Comparison of ENCODE assay signal across 8 cellular contexts in the genomic region with DNA sequence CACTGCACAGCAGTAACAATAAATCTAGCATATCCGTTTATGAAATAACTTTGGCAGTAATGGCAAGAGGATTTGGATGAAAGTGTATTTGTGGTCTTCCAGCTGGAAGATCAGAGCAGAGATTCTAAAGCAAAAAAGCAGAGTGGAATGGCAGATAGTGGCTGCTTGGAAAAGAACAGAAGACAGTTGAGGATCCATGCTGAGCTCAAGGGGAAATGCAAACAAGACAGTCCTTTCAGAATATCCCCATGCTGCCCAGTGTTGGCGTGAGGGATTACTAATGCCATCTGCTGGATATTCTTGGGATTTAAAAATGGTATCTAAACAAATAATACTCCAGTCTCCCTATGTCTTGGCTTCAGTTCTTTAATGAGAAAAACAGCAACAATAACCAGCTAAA.
DNase-seq lines count a peak whose midpoint lies in the region; ATAC-seq lines count a peak whose summit lies in the region.

No MANE protein-coding gene starts in this region.

- no peak overlapping the region for H3K27ac Mint-ChIP-seq in activated CD4-positive, alpha-beta T cell treated with anti-CD3 and anti-CD28 coated beads, Interleukin-2, amount 10 ng/mL, durations not matched to agents 24 days and 14 days

- no peaks in the 10 kb centered on the region for H3K27me3 ChIP-seq in H7 (ENCODE audit: control insufficient read depth, insufficient read depth, low read length)

- H3K9me3 Mint-ChIP-seq in activated CD4-positive, alpha-beta T cell treated with anti-CD3 and anti-CD28 coated beads, Interleukin-2, amount 10 ng/mL, durations not matched to agents 24 days and 14 days, result no peaks in the 10 kb centered on the region

- no peak for ATAC-seq in GM21367 (IDR thresholded peaks at IDR 0.05; ENCODE audit: unreplicated experiment)

- H3K4me3 Mint-ChIP-seq in activated CD4-positive, alpha-beta T cell treated with anti-CD3 and anti-CD28 coated beads, Interleukin-2, amount 10 ng/mL, durations not matched to agents 24 days and 14 days, result no peak overlapping the region

- H3K4me1 Mint-ChIP-seq in activated CD4-positive, alpha-beta T cell treated with anti-CD3 and anti-CD28 coated beads, Interleukin-2, amount 10 ng/mL, durations not matched to agents 24 days and 14 days, result no peaks in the 10 kb centered on the region

- H3K36me3 ChIP-seq in H7 (replicated peaks; ENCODE audit: control insufficient read depth, insufficient read depth, low read length), result no peaks in the 10 kb centered on the region

- H3K4me3 ChIP-seq in H7 (ENCODE audit: insufficient read depth, low read depth, low read length), result no peak overlapping the region

- H3K27me3 Mint-ChIP-seq in activated CD4-positive, alpha-beta T cell treated with anti-CD3 and anti-CD28 coated beads, Interleukin-2, amount 10 ng/mL, durations not matched to agents 24 days and 14 days, result no peaks in the 10 kb centered on the region

- peak; percentile 35 for DNase-seq in AG08396 (ENCODE audit: low spot score)
- DNase-seq in H7, result peak; percentile 66
- peak; percentile 47 for DNase-seq in NCI-H2107 treated with DMSO at 0.1 percent for 48 hours (lab: John Stamatoyannopoulos, UW; ENCODE audit: unreplicated experiment)
- peak; percentile 70 for DNase-seq in astrocyte of the hippocampus (ENCODE audit: low read depth, low spot score)
- peak; percentile 50 for DNase-seq in kidney tubule cell (ENCODE audit: low spot score)
- no peak for DNase-seq in activated gamma-delta T cell (lab: John Stamatoyannopoulos, UW)
- no peak for DNase-seq in activated CD4-positive, alpha-beta T cell treated with anti-CD3 and anti-CD28 coated beads, Interleukin-2, amount 10 ng/mL, durations not matched to agents 24 days and 14 days

- H3K36me3 Mint-ChIP-seq in activated CD4-positive, alpha-beta T cell treated with anti-CD3 and anti-CD28 coated beads, Interleukin-2, amount 10 ng/mL, durations not matched to agents 24 days and 14 days (ENCODE audit: low read depth), result no peaks in the 10 kb centered on the region

- intact Hi-C loops in activated CD4-positive, alpha-beta T cell treated with anti-CD3 and anti-CD28 coated beads, Interleukin-2, amount 10 ng/mL, durations not matched to agents 24 days and 14 days (cut with micrococcal nuclease), result no loop called here

Comparison
In these comparisons a context has a peak if more than half of its experiments do, and no peak if none do; other contexts are left out.
1. DNase-seq: peak in AG08396 (single experiment), H7 (single experiment), NCI-H2107 treated with DMSO at 0.1 percent for 48 hours (single experiment), astrocyte of the hippocampus (single experiment) and kidney tubule cell (single experiment); none in activated gamma-delta T cell (single experiment) and activated CD4-positive, alpha-beta T cell treated with anti-CD3 and anti-CD28 coated beads, Interleukin-2, amount 10 ng/mL, durations not matched to agents 24 days and 14 days (single experiment).